ENCODE assay signal across 8 cellular contexts in the genomic region with DNA sequence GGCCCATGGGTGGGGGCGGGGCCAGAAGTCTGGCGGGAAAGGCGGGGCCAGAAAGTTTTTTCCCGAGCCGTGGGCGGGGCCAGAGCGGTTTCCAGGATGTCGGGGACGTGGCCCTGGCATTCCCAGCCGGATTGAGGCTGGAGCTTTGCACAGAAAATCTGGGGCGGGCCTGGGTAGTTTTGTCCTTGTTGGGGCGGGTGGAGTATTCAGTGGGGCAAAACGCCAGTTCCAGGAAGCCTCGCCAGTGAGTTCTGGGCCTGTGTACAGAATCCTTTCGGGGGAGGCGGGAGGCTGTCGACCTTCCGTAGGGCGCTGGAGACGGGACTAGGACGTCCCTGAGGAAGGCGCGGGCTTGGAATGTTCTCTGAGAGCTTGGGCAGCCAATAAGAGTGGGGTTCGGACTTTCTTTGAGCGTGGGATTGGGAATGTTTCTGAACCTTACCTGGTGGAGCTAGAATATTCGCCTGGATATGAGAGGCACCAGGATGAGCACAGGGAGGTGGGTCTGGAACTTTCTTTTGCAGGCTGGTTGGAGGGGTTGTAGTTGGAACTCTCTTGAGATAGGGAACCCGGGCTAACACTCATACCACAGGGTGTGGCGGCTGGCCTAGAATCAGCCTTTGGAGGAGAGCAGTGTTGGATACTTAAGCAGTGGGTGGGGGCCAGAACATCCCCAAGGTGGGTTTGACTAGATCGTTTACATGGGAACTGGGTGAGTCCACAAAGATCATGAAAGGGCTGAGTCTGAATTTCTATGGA. TPM values are rescaled to one million over a fixed set of nuclear protein-coding genes. Genes with fewer than 3 reads are reported as not detected.
DNase-seq lines count a peak whose midpoint lies in the region; ATAC-seq lines count a peak whose summit lies in the region.

No MANE protein-coding gene starts in this region.

- H3K9ac ChIP-seq in adipocyte (ENCODE audit: low read length) (peak overlapping the region; percentile 91), subcutaneous abdominal adipose tissue (ENCODE audit: low read length in 5 of 5) (peak overlapping the region; percentile 62 to 84 (median 68))

- H3K4me3 ChIP-seq in adipocyte (ENCODE audit: low read length) (peak overlapping the region; percentile 84), subcutaneous abdominal adipose tissue (ENCODE audit: low read depth in 1 of 5, low read length in 5 of 5) (peak overlapping the region; percentile 59 to 80 (median 68))

- ATAC-seq in GM18873 (IDR thresholded peaks at IDR 0.05; ENCODE audit: low FRiP score, unreplicated experiment), result no peak

- H3K36me3 ChIP-seq in adipocyte (ENCODE audit: control insufficient read depth, insufficient read depth, low read length, severe bottlenecking), result peaks cover 32% of the 10 kb centered on the region
- H3K36me3 ChIP-seq in subcutaneous abdominal adipose tissue (ENCODE audit: control insufficient read depth in 5 of 5, insufficient read depth in 5 of 5, low read length in 5 of 5), result peaks cover 0 to 36% (median 34%) of the 10 kb centered on the region in 5 donors

- no peak for DNase-seq in activated naive CD4-positive, alpha-beta T cell treated with anti-CD3 and anti-CD28 coated beads, Interleukin-2, amount 50 U/mL, for 16 hours
- DNase-seq in adipocyte (ENCODE audit: low read depth) (peak; percentile 45), immature natural killer cell (no peak), NCI-H187 (lab: John Stamatoyannopoulos, UW) (no peak), A172 (ENCODE audit: low spot score) (no peak)

- H3K27me3 Mint-ChIP-seq in activated naive CD4-positive, alpha-beta T cell treated with anti-CD3 and anti-CD28 coated beads, Interleukin-2, amount 50 U/mL, for 24 hours, result no peaks in the 10 kb centered on the region
- H3K27me3 Mint-ChIP-seq in immature natural killer cell (ENCODE audit: low read depth in 3 of 3), result peaks cover 15 to 17% (median 15%) of the 10 kb centered on the region in 3 donors

- H3K4me1 Mint-ChIP-seq in activated naive CD4-positive, alpha-beta T cell treated with anti-CD3 and anti-CD28 coated beads, Interleukin-2, amount 50 U/mL, for 24 hours, result peaks cover 41% of the 10 kb centered on the region
- peaks cover 40 to 51% of the 10 kb centered on the region in 2 donors for H3K4me1 Mint-ChIP-seq in immature natural killer cell

- H3K9me3 ChIP-seq in adipocyte (ENCODE audit: control insufficient read depth, low read length) (no peaks in the 10 kb centered on the region), subcutaneous abdominal adipose tissue (ENCODE audit: control insufficient read depth in 5 of 5, low read length in 5 of 5) (no peaks in the 10 kb centered on the region)

- H3K4me1 ChIP-seq in adipocyte (ENCODE audit: control insufficient read depth, insufficient read depth, low read length), result peaks cover 25% of the 10 kb centered on the region
- peaks cover 8 to 28% (median 19%) of the 10 kb centered on the region in 5 donors for H3K4me1 ChIP-seq in subcutaneous abdominal adipose tissue (ENCODE audit: control insufficient read depth in 5 of 5, insufficient read depth in 5 of 5, low read length in 5 of 5)

- H3K27me3 ChIP-seq in adipocyte (replicated peaks; ENCODE audit: control insufficient read depth, insufficient read depth, low read length), result no peaks in the 10 kb centered on the region
- H3K27me3 ChIP-seq in subcutaneous abdominal adipose tissue (ENCODE audit: control insufficient read depth in 5 of 5, insufficient read depth in 4 of 5, low read length in 5 of 5), result peaks cover 0 to 4% (median 0%) of the 10 kb centered on the region in 5 donors

- H3K4me3 Mint-ChIP-seq in activated naive CD4-positive, alpha-beta T cell treated with anti-CD3 and anti-CD28 coated beads, Interleukin-2, amount 50 U/mL, for 24 hours, result peak overlapping the region; percentile 93
- H3K4me3 Mint-ChIP-seq in immature natural killer cell, result peak overlapping the region; percentile 91 to 95 (median 92)

- H3K27ac Mint-ChIP-seq in activated naive CD4-positive, alpha-beta T cell treated with anti-CD3 and anti-CD28 coated beads, Interleukin-2, amount 50 U/mL, for 24 hours, result peak overlapping the region; percentile 96
- H3K27ac Mint-ChIP-seq in immature natural killer cell, result peak overlapping the region; percentile 89 to 98 (median 96)

- peaks cover 23% of the 10 kb centered on the region for H3K36me3 Mint-ChIP-seq in activated naive CD4-positive, alpha-beta T cell treated with anti-CD3 and anti-CD28 coated beads, Interleukin-2, amount 50 U/mL, for 24 hours
- peaks cover 16 to 29% (median 17%) of the 10 kb centered on the region in 3 donors for H3K36me3 Mint-ChIP-seq in immature natural killer cell

- no peaks in the 10 kb centered on the region for H3K9me3 Mint-ChIP-seq in activated naive CD4-positive, alpha-beta T cell treated with anti-CD3 and anti-CD28 coated beads, Interleukin-2, amount 50 U/mL, for 24 hours
- no peaks in the 10 kb centered on the region for H3K9me3 Mint-ChIP-seq in immature natural killer cell

- H3K27ac ChIP-seq in subcutaneous abdominal adipose tissue (ENCODE audit: low read depth, low read length), result peak overlapping the region; percentile 93

RNA-seq across cellular contexts. Expression of a gene that starts 1.3 kb away (rescaled TPM):
- 10 to 100 TPM in 1 of 3 donors, 1 to 10 TPM in 2; 2.6 to 12.2 (median 5.1) TPM for polyA plus RNA-seq in immature natural killer cell
- 2.6 and 3.7 TPM in 2 replicates for total RNA-seq in A172 (2014; rRNA removed; shearing (Covaris generic))

RNA-seq across cellular contexts. Expression of a gene that starts 17.1 kb away (rescaled TPM):
- 1 to 10 TPM; 1.2 to 3.9 (median 2.3) TPM for polyA plus RNA-seq in immature natural killer cell
- total RNA-seq in A172 (2014; rRNA removed; shearing (Covaris generic)), result 0.19 and 0.41 TPM in 2 replicates

RNA-seq across cellular contexts. Expression of a gene that starts 26.6 kb away (rescaled TPM):
- polyA plus RNA-seq in immature natural killer cell, result 10 to 100 TPM in 1 of 3 donors, 1 to 10 TPM in 2; 8.3 to 13.9 (median 8.4) TPM
- total RNA-seq in A172 (2014; rRNA removed; shearing (Covaris generic)), result 5.7 and 7.6 TPM in 2 replicates

RNA-seq across cellular contexts. Expression of a gene that starts 52.1 kb away (rescaled TPM):
- under 1 TPM in 2 of 3 donors, not detected in 1; 0.16 to 0.36 TPM for polyA plus RNA-seq in immature natural killer cell
- not detected in 2 replicates for total RNA-seq in A172 (2014; rRNA removed; shearing (Covaris generic))
